ENCODE assay signal across 19 cellular contexts in genomic region chr13:48042889-48043288, GRCh38. TPM values are rescaled to one million over a fixed set of nuclear protein-coding genes. Genes with fewer than 3 reads are reported as not detected.
DNase-seq lines count a peak whose midpoint lies in the region; ATAC-seq and TF ChIP-seq lines count a peak whose summit lies in the region.
"Had no signal": no experiment of that assay in that cellular context is flagged by ENCODE, and none has a peak within 500 bp of the region (broad histone marks: within the 10 kb centered on the region; RNA-seq: fewer than 3 reads in every experiment).

No MANE protein-coding gene starts in this region.

- no peak overlapping the region for H3K4me3 Mint-ChIP-seq in MCF 10A (ENCODE audit: unreplicated experiment)
- no peak overlapping the region for H3K4me3 Mint-ChIP-seq in WTC11

- BruUV-seq in MCF 10A (replicated peaks; lab: Mats Ljungman, UMichigan), result no TSS peak
- no TSS peak for BruUV-seq in mammary epithelial cell (replicated peaks; lab: Mats Ljungman, UMichigan)

- H3K27ac Mint-ChIP-seq in MCF 10A (ENCODE audit: low read depth, unreplicated experiment) (peak overlapping the region; percentile 89), WTC11 (no peak overlapping the region)

- 100% methylated on average over 2 of the region's 2 CpGs for WGBS in mammary epithelial cell (ENCODE audit: low coverage, missing lambda C conversion rate)

- H3K9ac ChIP-seq in mammary epithelial cell (ENCODE audit: insufficient read depth, low read length) (no peak overlapping the region), colonic mucosa (ENCODE audit: low read depth in 2 of 2, low read length in 2 of 2) (no peak overlapping the region)

- H3K27ac ChIP-seq in mammary epithelial cell (ENCODE audit: insufficient read depth, low read depth, low read length) (no peak overlapping the region), colonic mucosa (peak overlapping the region; percentile 65), dorsolateral prefrontal cortex (peak overlapping the region in 2 of 59 donors; percentile 6 to 31)
- H3K27ac ChIP-seq: gastroesophageal sphincter, HL-60 had no signal

- no peak overlapping the region for H3K4me2 ChIP-seq in mammary epithelial cell (ENCODE audit: insufficient read depth, low read depth, low read length)

- TF ChIP-seq CTCF in MCF 10A (IDR thresholded peaks at IDR 0.05; ENCODE audit: unreplicated experiment) (no peak), mammary epithelial cell (conservative IDR thresholded peaks at IDR 0.05 in 1 of 2, IDR thresholded peaks at IDR 0.05 in 1 of 2; ENCODE audit: extremely low read depth in 1 of 2, insufficient read depth in 1 of 2, low read depth in 1 of 2, low read length in 2 of 2) (no peak), WTC11 (IDR thresholded peaks at IDR 0.05) (no peak), colonic mucosa (IDR thresholded peaks at IDR 0.05) (no peak), dorsolateral prefrontal cortex (IDR thresholded peaks at IDR 0.05 in 54 of 56, conservative IDR thresholded peaks at IDR 0.05 in 2 of 56; ENCODE audit: low read depth in 1 of 56, partially characterized antibody in 56 of 56) (no peak)

- H3K4me1 Mint-ChIP-seq in MCF 10A (ENCODE audit: insufficient read depth, unreplicated experiment) (peaks cover 10% of the 10 kb centered on the region), WTC11 (peaks cover 10% of the 10 kb centered on the region)

- intact Hi-C loops in MCF 10A (cut with micrococcal nuclease) (no loop called here), mammary epithelial cell (cut with micrococcal nuclease) (no loop called here), colonic mucosa (cut with DNase I) (no loop called here), dorsolateral prefrontal cortex (cut with DNase I) (no loop called here)

- H4K20me1 ChIP-seq in mammary epithelial cell (ENCODE audit: insufficient read depth, low read length), result no peaks in the 10 kb centered on the region

- H3K9me3 ChIP-seq in mammary epithelial cell (replicated peaks; ENCODE audit: insufficient read depth, low read length) (no peaks in the 10 kb centered on the region), colonic mucosa (no peaks in the 10 kb centered on the region)
- H3K9me3 ChIP-seq: adrenal gland, gastroesophageal sphincter, MG63 had no signal

- H3K4me3 ChIP-seq in mammary epithelial cell (replicated peaks in 1 of 3; ENCODE audit: insufficient read depth in 1 of 3, low read depth in 2 of 3, low read length in 3 of 3) (no peak overlapping the region), colonic mucosa (no peak overlapping the region), dorsolateral prefrontal cortex (no peak overlapping the region)
- H3K4me3 ChIP-seq: adrenal gland, gastroesophageal sphincter, MG63 had no signal

- in situ Hi-C loops in mammary epithelial cell (cut with MboI; ENCODE audit: low sequenced_read_pairs in 2 of 2), result no loop called here

- H3K27me3 Mint-ChIP-seq in MCF 10A (ENCODE audit: insufficient read depth, unreplicated experiment) (no peaks in the 10 kb centered on the region), WTC11 (ENCODE audit: low read depth) (no peaks in the 10 kb centered on the region)

- no peak for DNase-seq in MCF 10A (ENCODE audit: unreplicated experiment)
- DNase-seq in mammary epithelial cell, result no peak
- no peak for DNase-seq in WTC11 (ENCODE audit: low spot score)
- DNase-seq in colonic mucosa, result peak; percentile 46
- DNase-seq in CD1c-positive myeloid dendritic cell (ENCODE audit: extremely low spot score), result no peak
- no peak for DNase-seq in foreskin melanocyte
- no peak for DNase-seq in dorsolateral prefrontal cortex
- DNase-seq: activated CD4-positive, CD25-positive, alpha-beta regulatory T cell; activated CD8-positive, alpha-beta memory T cell treated with anti-CD3 and anti-CD28 coated beads, Interleukin-2, amount 50 U/mL, for 48 hours; adrenal gland; left cardiac atrium; MG63; midbrain; NCI-H1436 treated with DMSO at 0.1 percent for 48 hours; NCI-H2171; NCI-H526; stimulated activated CD8-positive, alpha-beta memory T cell treated with anti-CD3 and anti-CD28 coated beads, Interleukin-4, amount 100 ng/mL, for 48 hours had no signal

- CTCF ChIA-PET in MCF 10A (lab: Yijun Ruan, JAX), result interaction anchor here (1.0 kb wide), 1 partner anchor 242 kb away, joined by 5 read pairs; no protein-coding TSS in a partner anchor
- CTCF ChIA-PET in mammary epithelial cell (lab: Charles Lee; ENCODE audit: low non-redundant PET), result no interaction called here
- CTCF ChIA-PET in WTC11 (lab: Charles Lee), result no interaction called here

- peaks cover 26% of the 10 kb centered on the region for H3K79me2 ChIP-seq in mammary epithelial cell (ENCODE audit: insufficient read depth, low read length)

- H3K36me3 Mint-ChIP-seq in MCF 10A (ENCODE audit: insufficient read depth, unreplicated experiment) (peaks cover 37% of the 10 kb centered on the region), WTC11 (peaks cover 46% of the 10 kb centered on the region)

- peaks cover 5% of the 10 kb centered on the region for H3K36me3 ChIP-seq in mammary epithelial cell (ENCODE audit: insufficient read depth, low read length)
- no peaks in the 10 kb centered on the region for H3K36me3 ChIP-seq in colonic mucosa
- H3K36me3 ChIP-seq: adrenal gland had no signal

- dilution Hi-C loops in mammary epithelial cell (cut with HindIII; ENCODE audit: low sequenced_read_pairs), result loop anchor here (10.0 kb wide), 1 partner anchor 248 kb away; no protein-coding TSS in a partner anchor

- peaks cover 20% of the 10 kb centered on the region for H3K4me1 ChIP-seq in mammary epithelial cell (ENCODE audit: insufficient read depth, low read length)
- peaks cover 7% of the 10 kb centered on the region for H3K4me1 ChIP-seq in colonic mucosa

- no peak overlapping the region for H2AFZ ChIP-seq in mammary epithelial cell (ENCODE audit: low read depth, low read length)

- POLR2A ChIA-PET in MCF 10A (lab: Yijun Ruan, JAX) (no interaction called here), WTC11 (lab: Charles Lee) (no interaction called here)

- H3K27me3 ChIP-seq in mammary epithelial cell (ENCODE audit: insufficient read depth, low read length) (no peaks in the 10 kb centered on the region), colonic mucosa (no peaks in the 10 kb centered on the region), dorsolateral prefrontal cortex (no peaks in the 10 kb centered on the region)
- H3K27me3 ChIP-seq: adrenal gland, gastroesophageal sphincter, MG63 had no signal

- ATAC-seq in WTC11, result no peak
- ATAC-seq: gastroesophageal sphincter, left cardiac atrium had no signal

- H3K9me3 Mint-ChIP-seq in MCF 10A (ENCODE audit: unreplicated experiment) (no peaks in the 10 kb centered on the region), WTC11 (no peaks in the 10 kb centered on the region)

TF ChIP-seq in WTC11, 78 proteins besides CTCF, POLR2A, EP300 and RAD21:
- TF ChIP-seq, protein P1, sequence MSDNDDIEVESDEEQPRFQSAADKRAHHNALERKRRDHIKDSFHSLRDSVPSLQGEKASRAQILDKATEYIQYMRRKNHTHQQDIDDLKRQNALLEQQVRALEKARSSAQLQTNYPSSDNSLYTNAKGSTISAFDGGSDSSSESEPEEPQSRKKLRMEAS (CRISPR knock-in tag; IDR thresholded peaks at IDR 0.05), result no peak
- TF ChIP-seq ZNF121 (CRISPR knock-in tag; IDR thresholded peaks at IDR 0.05), result peak; percentile 31; the same call in 1 of the 2 replicates

RNA-seq across cellular contexts. Expression of gene NUDT15, which starts 5.4 kb away (rescaled TPM):
- total RNA-seq in MCF 10A (2022), result 12.0 and 21.6 TPM in 2 replicates
- total RNA-seq in mammary epithelial cell, result 10 to 100 TPM; 12.0 to 30.2 TPM
- polyA plus RNA-seq in mammary epithelial cell, result 20.5 TPM
- 7.5 TPM for polyA minus RNA-seq in mammary epithelial cell
- 42.8 to 48.8 TPM (median 45.6 TPM) in 3 replicates for total RNA-seq in WTC11 (2021)
- 10 to 100 TPM; 24.5 to 43.8 TPM for total RNA-seq in colonic mucosa
- 10 to 100 TPM in 4 of 120 experiments, 1 to 10 TPM in 116; 4.3 to 11.9 (median 6.7) TPM for total RNA-seq in dorsolateral prefrontal cortex

RNA-seq across cellular contexts. Expression of gene SUCLA2, which starts 41.8 kb away (rescaled TPM):
- total RNA-seq in MCF 10A (2022), result 40.6 and 42.1 TPM in 2 replicates
- total RNA-seq in mammary epithelial cell, result 10 to 100 TPM; 44.1 to 61.8 TPM
- polyA plus RNA-seq in mammary epithelial cell, result 28.1 TPM
- 18.1 TPM for polyA minus RNA-seq in mammary epithelial cell
- 47.6 to 66.8 TPM (median 51.1 TPM) in 3 replicates for total RNA-seq in WTC11 (2021)
- total RNA-seq in colonic mucosa, result 10 to 100 TPM; 60.5 to 71.4 TPM
- 100 to 1,000 TPM in 15 of 120 experiments, 10 to 100 TPM in 105; 33.6 to 119 (median 82.7) TPM for total RNA-seq in dorsolateral prefrontal cortex

RNA-seq across cellular contexts. Expression of gene MED4, which starts 52.0 kb away (rescaled TPM):
- 45.2 and 56.5 TPM in 2 replicates for total RNA-seq in MCF 10A (2022)
- 10 to 100 TPM; 24.8 to 43.1 TPM for total RNA-seq in mammary epithelial cell
- polyA plus RNA-seq in mammary epithelial cell, result 35.9 TPM
- 2.1 TPM for polyA minus RNA-seq in mammary epithelial cell
- 36.9 to 48.1 TPM (median 43.2 TPM) in 3 replicates for total RNA-seq in WTC11 (2021)
- 10 to 100 TPM; 38.8 to 44.0 TPM for total RNA-seq in colonic mucosa
- total RNA-seq in dorsolateral prefrontal cortex, result 10 to 100 TPM; 25.6 to 57.8 (median 42.3) TPM
